16 cellular contexts compared by ENCODE assay signal in the genomic region with DNA sequence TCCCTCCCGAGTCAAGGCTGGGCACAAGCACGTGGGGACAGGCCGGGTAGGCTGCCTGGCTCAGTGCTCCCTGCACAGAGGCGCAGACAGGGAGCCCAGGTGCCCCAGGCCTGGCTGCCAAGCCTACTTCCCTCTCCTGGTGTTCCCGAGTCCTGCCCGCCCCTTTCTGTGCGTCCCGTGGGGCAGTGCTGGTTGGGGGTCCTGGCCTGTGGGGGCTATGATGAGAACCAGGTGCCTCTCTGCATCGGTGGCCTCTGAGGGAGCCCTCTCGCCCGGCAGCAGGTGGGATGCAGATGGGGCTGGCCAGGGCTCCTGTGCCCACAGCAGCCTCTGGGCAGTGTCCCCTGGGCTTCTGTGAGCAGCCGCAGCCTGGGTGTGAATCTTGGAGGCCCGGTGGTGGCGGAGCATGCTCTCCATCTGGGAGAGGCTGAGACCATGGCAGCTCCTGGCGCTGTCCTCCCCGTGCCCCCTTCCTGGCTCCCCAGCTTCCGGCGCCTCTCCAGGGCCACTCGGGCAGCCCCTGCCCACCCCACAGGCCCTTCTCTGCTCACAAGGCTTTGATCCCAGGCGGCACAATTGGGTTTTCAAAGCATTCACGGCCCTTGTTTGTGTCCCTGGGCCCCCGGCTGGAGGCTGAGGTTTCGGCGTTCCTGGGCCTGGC. TPM values are rescaled to one million over a fixed set of nuclear protein-coding genes. Genes with fewer than 3 reads are reported as not detected.
DNase-seq lines count a peak whose midpoint lies in the region; ATAC-seq and TF ChIP-seq lines count a peak whose summit lies in the region.
"Had no signal": no experiment of that assay in that cellular context is flagged by ENCODE, and none has a peak within 500 bp of the region (broad histone marks: within the 10 kb centered on the region; RNA-seq: fewer than 3 reads in every experiment).

No MANE protein-coding gene starts in this region.

- H3K4me3 ChIP-seq in A673 (ENCODE audit: low read depth, low read length, poor library complexity, severe bottlenecking) = no peak overlapping the region
- no peak overlapping the region for H3K4me3 ChIP-seq in SK-N-MC

- POLR2A ChIA-PET in A673 (lab: Charles Lee; ENCODE audit: low non-redundant PET) = no interaction called here

- CTCF ChIA-PET in A673 (lab: Charles Lee) = interaction anchor here (0.8 kb wide), 1 partner anchor 56 kb away, joined by 3 read pairs; no protein-coding TSS in a partner anchor

- H3K4me1 Mint-ChIP-seq in neural crest cell = peaks cover 7% of the 10 kb centered on the region

- H3K27ac Mint-ChIP-seq in neural crest cell (ENCODE audit: unreplicated experiment) = no peak overlapping the region
- H3K27ac Mint-ChIP-seq: CD8-positive, alpha-beta T cell had no signal

- BruUV-seq in A673 (replicated peaks; lab: Mats Ljungman, UMichigan) = no TSS peak

- H3K9ac ChIP-seq in SK-N-MC (ENCODE audit: insufficient read length) = peak overlapping the region; percentile 50

- H3K27me3 Mint-ChIP-seq in neural crest cell (ENCODE audit: low read depth) = peaks cover 3% of the 10 kb centered on the region

- DNase-seq in A673 (ENCODE audit: low spot score) = no peak
- no peak for DNase-seq in SK-N-MC (ENCODE audit: low read depth, low spot score)
- no peak for DNase-seq in neural crest cell (ENCODE audit: low read depth, low spot score)
- DNase-seq in RPMI8226 = no peak
- DNase-seq: Calu3; CD8-positive, alpha-beta T cell; KG1; NCI-H1417; NCI-H187; NCI-H2107; NCI-H510A; NCI-H774; OCI-M1; SHP77 treated with DMSO at 0.1 percent for 48 hours had no signal

- no peak for ATAC-seq in HG03521 (IDR thresholded peaks at IDR 0.05; ENCODE audit: unreplicated experiment)
- ATAC-seq in activated CD4-positive, CD25-positive, alpha-beta regulatory T cell treated with anti-CD3 and anti-CD28 coated beads, Interleukin-2, amount 50 U/mL, for 24 hours = no peak
- ATAC-seq: CD8-positive, alpha-beta T cell had no signal

- H3K27ac ChIP-seq in A673 (ENCODE audit: low read depth, low read length, poor library complexity, severe bottlenecking) = peak overlapping the region; percentile 59
- H3K27ac ChIP-seq in SK-N-MC = peak overlapping the region; percentile 63

- intact Hi-C loops in A673 (cut with micrococcal nuclease; ENCODE audit: unreplicated experiment) = no loop called here

- H3K36me3 ChIP-seq in A673 (ENCODE audit: insufficient read depth, low read length, poor library complexity, severe bottlenecking) (peaks cover 8% of the 10 kb centered on the region), SK-N-MC (ENCODE audit: insufficient read depth, low read length) (no peaks in the 10 kb centered on the region)

- H3K36me3 Mint-ChIP-seq in neural crest cell (ENCODE audit: low read depth) = no peaks in the 10 kb centered on the region

- peak overlapping the region; percentile 41 for H3K4me3 Mint-ChIP-seq in neural crest cell
- H3K4me3 Mint-ChIP-seq: CD8-positive, alpha-beta T cell had no signal

- peaks cover 13% of the 10 kb centered on the region for H3K4me1 ChIP-seq in A673 (ENCODE audit: insufficient read depth, low read length, poor library complexity, severe bottlenecking)

- no peaks in the 10 kb centered on the region for H3K9me3 Mint-ChIP-seq in neural crest cell
- H3K9me3 Mint-ChIP-seq: CD8-positive, alpha-beta T cell had no signal

- TF ChIP-seq CTCF in A673 (conservative IDR thresholded peaks at IDR 0.05; ENCODE audit: low read depth, low read length) (no peak), neural crest cell (conservative IDR thresholded peaks at IDR 0.05) (no peak)

- H3K9me3 ChIP-seq in A673 (ENCODE audit: low read depth, low read length, poor library complexity, severe bottlenecking) (no peaks in the 10 kb centered on the region), SK-N-MC (ENCODE audit: low read depth, low read length) (no peaks in the 10 kb centered on the region)

- no peaks in the 10 kb centered on the region for H3K27me3 ChIP-seq in A673 (replicated peaks; ENCODE audit: insufficient read depth, low read depth, low read length, poor library complexity)

RNA-seq across cellular contexts. Expression of gene CENPX, which starts 7.2 kb away (rescaled TPM):
- total RNA-seq in A673 (2021) (153 and 165 TPM in 2 replicates), neural crest cell (129 and 135 TPM in 2 replicates)

RNA-seq across cellular contexts. Expression of gene LRRC45, which starts 7.7 kb away (rescaled TPM):
- 34.3 and 37.8 TPM in 2 replicates for total RNA-seq in A673 (2021)
- total RNA-seq in neural crest cell = 55.7 and 63.5 TPM in 2 replicates

RNA-seq across cellular contexts. Expression of gene RAC3, which starts 16.0 kb away (rescaled TPM):
- total RNA-seq in A673 (2021) (24.8 and 42.0 TPM in 2 replicates), neural crest cell (73.6 and 75.0 TPM in 2 replicates)

RNA-seq across cellular contexts. Expression of gene DCXR, which starts 22.1 kb away (rescaled TPM):
- 140 and 191 TPM in 2 replicates for total RNA-seq in A673 (2021)
- 198 and 199 TPM in 2 replicates for total RNA-seq in neural crest cell

RNA-seq across cellular contexts. Expression of gene RFNG, which starts 36.2 kb away (rescaled TPM):
- total RNA-seq in A673 (2021) (31.5 and 39.4 TPM in 2 replicates), neural crest cell (44.5 and 46.0 TPM in 2 replicates)
